In the genomic region with DNA sequence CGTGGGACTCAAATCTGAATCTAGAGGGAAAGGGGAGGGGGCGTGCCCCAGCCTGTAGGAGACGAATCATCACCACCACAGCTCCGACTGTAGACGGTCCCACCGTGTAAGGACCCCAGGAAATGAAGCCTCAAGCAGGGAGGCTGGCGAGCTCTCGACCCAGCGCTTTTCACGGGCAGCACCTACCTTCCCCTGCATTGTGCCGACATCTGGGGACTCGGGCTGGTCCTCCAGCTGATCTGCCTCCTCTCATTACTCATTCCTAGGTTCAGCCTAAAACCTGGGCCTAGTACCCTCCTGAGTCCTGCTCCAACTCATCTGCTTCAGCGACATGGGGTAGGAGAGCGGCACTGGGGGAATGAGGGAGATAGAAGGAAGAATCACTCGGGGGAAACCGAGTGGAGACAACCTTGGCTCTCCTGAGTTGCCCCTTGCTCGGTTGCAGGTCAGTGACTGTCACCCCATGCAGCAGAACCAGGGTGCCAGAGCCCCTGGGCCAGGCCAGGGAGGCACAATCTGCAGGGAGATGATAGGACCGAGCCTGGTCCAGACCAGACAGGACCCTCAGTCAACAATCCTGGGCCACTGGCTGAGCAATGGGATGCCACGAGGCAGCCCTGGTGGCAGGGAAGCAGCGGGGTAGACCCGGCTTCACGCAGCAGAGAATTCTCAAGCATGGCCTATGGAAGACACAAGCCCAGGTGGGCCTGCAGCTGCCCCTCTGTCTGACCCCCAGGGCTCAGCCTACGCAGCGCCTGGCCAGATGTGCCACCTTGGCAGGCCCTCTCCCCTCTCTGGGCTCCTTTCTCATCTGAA, we compare ENCODE assay signal across 8 cellular contexts. TPM values are rescaled to one million over a fixed set of nuclear protein-coding genes. Genes with fewer than 3 reads are reported as not detected.
DNase-seq lines count a peak whose midpoint lies in the region; ATAC-seq and TF ChIP-seq lines count a peak whose summit lies in the region.

No MANE protein-coding gene starts in this region.

- DNase-seq in CD8-positive, alpha-beta memory T cell, result no peak
- DNase-seq in T-helper 17 cell, result no peak
- peak; percentile 40 for DNase-seq in Right ventricle myocardium superior
- DNase-seq in prostate gland (ENCODE audit: low spot score), result no peak
- no peak for DNase-seq in SKM-1 treated with dmso at 0.1 percent for 144 hours (lab: John Stamatoyannopoulos, UW; ENCODE audit: unreplicated experiment)

- no peaks in the 10 kb centered on the region for H3K36me3 Mint-ChIP-seq in CD8-positive, alpha-beta memory T cell
- no peaks in the 10 kb centered on the region for H3K36me3 Mint-ChIP-seq in T-helper 17 cell (ENCODE audit: low read depth)

- TF ChIP-seq CTCF in prostate gland (IDR thresholded peaks at IDR 0.05), result no peak

- ATAC-seq in T-helper 17 cell (no peak), Right ventricle myocardium superior (ENCODE audit: poor library complexity) (no peak), HG03571 (IDR thresholded peaks at IDR 0.05; ENCODE audit: unreplicated experiment) (no peak), GM19397 (IDR thresholded peaks at IDR 0.05; ENCODE audit: unreplicated experiment) (no peak), GM21390 (IDR thresholded peaks at IDR 0.05; ENCODE audit: unreplicated experiment) (no peak)

- CTCF ChIA-PET in CD8-positive, alpha-beta memory T cell (lab: Charles Lee), result no interaction called here

- intact Hi-C loops in Right ventricle myocardium superior (cut with DNase I), result no loop called here
- intact Hi-C loops in prostate gland (cut with DNase I), result loop anchor here (5.0 kb wide), 1 partner anchor 135 kb away; no protein-coding TSS in a partner anchor

- peaks cover 0 to 19% (median 7%) of the 10 kb centered on the region in 3 donors for H3K4me1 Mint-ChIP-seq in CD8-positive, alpha-beta memory T cell
- H3K4me1 Mint-ChIP-seq in T-helper 17 cell, result peaks cover 11% of the 10 kb centered on the region

- H3K4me3 ChIP-seq in CD8-positive, alpha-beta memory T cell (ENCODE audit: low read length), result no peak overlapping the region
- H3K4me3 ChIP-seq in prostate gland, result peak overlapping the region in 1 of 2 donors; percentile 81

- peaks cover 25% of the 10 kb centered on the region for H3K27me3 ChIP-seq in CD8-positive, alpha-beta memory T cell (ENCODE audit: insufficient read depth, low read length, poor library complexity, severe bottlenecking)
- no peaks in the 10 kb centered on the region for H3K27me3 ChIP-seq in prostate gland (replicated peaks; ENCODE audit: insufficient read depth)

- H3K36me3 ChIP-seq in CD8-positive, alpha-beta memory T cell (ENCODE audit: insufficient read depth, low read length), result no peaks in the 10 kb centered on the region
- no peaks in the 10 kb centered on the region for H3K36me3 ChIP-seq in prostate gland

- H3K27ac ChIP-seq in CD8-positive, alpha-beta memory T cell (ENCODE audit: low read depth, low read length), result no peak overlapping the region
- H3K27ac ChIP-seq in prostate gland, result peak overlapping the region; percentile 88 to 89

- TF ChIP-seq POLR2A in prostate gland (IDR thresholded peaks at IDR 0.05), result no peak

- peaks cover 35 to 52% of the 10 kb centered on the region in 2 donors for H3K27me3 Mint-ChIP-seq in CD8-positive, alpha-beta memory T cell
- peaks cover 52% of the 10 kb centered on the region for H3K27me3 Mint-ChIP-seq in T-helper 17 cell

- H3K4me3 Mint-ChIP-seq in CD8-positive, alpha-beta memory T cell, result peak overlapping the region; percentile 27 to 77 (median 65)
- peak overlapping the region; percentile 86 for H3K4me3 Mint-ChIP-seq in T-helper 17 cell

- WGBS in prostate gland, result 69% methylated on average over 20 of the region's 24 CpGs

- POLR2A ChIA-PET in CD8-positive, alpha-beta memory T cell (lab: Charles Lee), result no interaction called here

- H3K27ac Mint-ChIP-seq in CD8-positive, alpha-beta memory T cell, result no peak overlapping the region
- H3K27ac Mint-ChIP-seq in T-helper 17 cell, result no peak overlapping the region

- no peaks in the 10 kb centered on the region for H3K4me1 ChIP-seq in CD8-positive, alpha-beta memory T cell (ENCODE audit: insufficient read depth, low read length)
- peaks cover 34% of the 10 kb centered on the region for H3K4me1 ChIP-seq in prostate gland (replicated peaks)

- no peaks in the 10 kb centered on the region for H3K9me3 ChIP-seq in CD8-positive, alpha-beta memory T cell (ENCODE audit: low read length)
- H3K9me3 ChIP-seq in T-helper 17 cell (ENCODE audit: control insufficient read depth, low read length, poor library complexity, severe bottlenecking), result no peaks in the 10 kb centered on the region
- no peaks in the 10 kb centered on the region for H3K9me3 ChIP-seq in prostate gland

- no peaks in the 10 kb centered on the region for H3K9me3 Mint-ChIP-seq in CD8-positive, alpha-beta memory T cell

RNA-seq across cellular contexts. Expression of gene BCAR1, which starts 0.8 kb away (rescaled TPM):
- under 1 TPM; 0.88 to 0.95 TPM for total RNA-seq in CD8-positive, alpha-beta memory T cell
- not detected for polyA plus RNA-seq in CD8-positive, alpha-beta memory T cell
- under 1 TPM in 1 of 2 donors, not detected in 1; 0.50 TPM for total RNA-seq in T-helper 17 cell
- total RNA-seq in Right ventricle myocardium superior, result 75.4 TPM
- total RNA-seq in prostate gland, result 100 to 1,000 TPM in 1 of 2 donors, 10 to 100 TPM in 1; 51.1 to 181 TPM

RNA-seq across cellular contexts. Expression of gene CTRB1, which starts 33.5 kb away (rescaled TPM):
- total RNA-seq in CD8-positive, alpha-beta memory T cell, result not detected
- not detected for polyA plus RNA-seq in CD8-positive, alpha-beta memory T cell
- total RNA-seq in T-helper 17 cell (not detected), Right ventricle myocardium superior (not detected), prostate gland (1 to 10 TPM in 1 of 2 donors, not detected in 1; 7.0 TPM)

RNA-seq across cellular contexts. Expression of gene CTRB2, which starts 45.3 kb away (rescaled TPM):
- total RNA-seq in CD8-positive, alpha-beta memory T cell, result not detected
- not detected for polyA plus RNA-seq in CD8-positive, alpha-beta memory T cell
- not detected for total RNA-seq in T-helper 17 cell
- total RNA-seq in Right ventricle myocardium superior, result not detected
- not detected for total RNA-seq in prostate gland

Comparison
In these comparisons a context has a peak if more than half of its experiments do, and no peak if none do; other contexts are left out.
1. RNA of gene BCAR1, which starts 0.8 kb away (total RNA-seq): 51.1 to 181 TPM in prostate gland and 75.4 TPM in Right ventricle myocardium superior (single experiment); 0.88 to 0.95 TPM in CD8-positive, alpha-beta memory T cell and 0.50 TPM in T-helper 17 cell; every median in the first group is over 10 times any median in the second.